Comparison of ENCODE assay signal across 10 cellular contexts in genomic region chr17:15398736-15399331, GRCh38. TPM values are rescaled to one million over a fixed set of nuclear protein-coding genes. Genes with fewer than 3 reads are reported as not detected.
DNase-seq lines count a peak whose midpoint lies in the region; ATAC-seq and TF ChIP-seq lines count a peak whose summit lies in the region.
"Had no signal": no experiment of that assay in that cellular context is flagged by ENCODE, and none has a peak within 500 bp of the region (broad histone marks: within the 10 kb centered on the region; RNA-seq: fewer than 3 reads in every experiment).

No MANE protein-coding gene starts in this region.

- TF ChIP-seq CTCF in heart right ventricle (IDR thresholded peaks at IDR 0.05): no peak
- TF ChIP-seq CTCF in gastrocnemius medialis (IDR thresholded peaks at IDR 0.05 in 4 of 5, conservative IDR thresholded peaks at IDR 0.05 in 1 of 5): no peak

- in situ Hi-C loops in gastrocnemius medialis (cut with MboI; ENCODE audit: low sequenced_read_pairs in 4 of 4): loop anchor here in 1 of 4 donors (25.0 kb wide), 1 partner anchor 113 kb away; no protein-coding TSS in a partner anchor

- H3K36me3 ChIP-seq in heart right ventricle: no peaks in the 10 kb centered on the region
- H3K36me3 ChIP-seq in gastrocnemius medialis: no peaks in the 10 kb centered on the region

- peak; percentile 43 to 83 (median 62) for ATAC-seq in heart right ventricle
- ATAC-seq in gastrocnemius medialis: peak; percentile 86 to 88
- no peak for ATAC-seq in HG02885 (IDR thresholded peaks at IDR 0.05; ENCODE audit: poor library complexity, unreplicated experiment)
- no peak for ATAC-seq in GM21515 (IDR thresholded peaks at IDR 0.05; ENCODE audit: unreplicated experiment)

- intact Hi-C loops in heart right ventricle (cut with DNase I): no loop called here
- intact Hi-C loops in gastrocnemius medialis (cut with DNase I; ENCODE audit: low total_unique reads): loop anchor here (5.0 kb wide), 2 partner anchors 47 to 137 kb away; no protein-coding TSS in a partner anchor

- peak overlapping the region in 5 of 10 donors; percentile 7 to 56 (median 19) for H3K27ac ChIP-seq in heart right ventricle
- peak overlapping the region; percentile 62 to 77 (median 68) for H3K27ac ChIP-seq in gastrocnemius medialis

- H3K27me3 ChIP-seq in heart right ventricle: no peaks in the 10 kb centered on the region
- H3K27me3 ChIP-seq in gastrocnemius medialis: no peaks in the 10 kb centered on the region

- DNase-seq in HCEC 1CT: peak; percentile 45
- peak; percentile 34 for DNase-seq in amniotic epithelial cell (ENCODE audit: low read depth)
- DNase-seq in heart right ventricle: no peak
- DNase-seq in gastrocnemius medialis: peak; percentile 42 to 80
- no peak for DNase-seq in NCI-H1105 treated with DMSO at 0.1 percent for 48 hours (lab: John Stamatoyannopoulos, UW)
- DNase-seq in NCI-H2171 (lab: John Stamatoyannopoulos, UW): no peak
- DNase-seq: activated CD8-positive, alpha-beta memory T cell treated with anti-CD3 and anti-CD28 coated beads, Interleukin-2, amount 50 U/mL, for 48 hours; NCI-H1694 had no signal

- peak in 1 of 2 donors; percentile 32 for TF ChIP-seq POLR2A in gastrocnemius medialis (IDR thresholded peaks at IDR 0.05)

- H3K9me3 ChIP-seq in heart right ventricle: no peaks in the 10 kb centered on the region
- no peaks in the 10 kb centered on the region for H3K9me3 ChIP-seq in gastrocnemius medialis

- H3K4me1 ChIP-seq in heart right ventricle (peaks cover 7 to 29% (median 22%) of the 10 kb centered on the region in 9 donors), gastrocnemius medialis (peaks cover 17 to 20% of the 10 kb centered on the region in 2 donors)

- WGBS in heart right ventricle, 2 donors: 14 to 20% methylated on average over 5 of the region's 5 CpGs

- H3K4me3 ChIP-seq in heart right ventricle (no peak overlapping the region), gastrocnemius medialis (peak overlapping the region in 1 of 4 donors; percentile 11)

RNA-seq across cellular contexts. Expression of gene TEKT3, which starts 57.4 kb away (rescaled TPM):
- 1 to 10 TPM in 1 of 10 donors, under 1 TPM in 6, not detected in 3; 0.26 to 1.1 (median 0.68) TPM for total RNA-seq in heart right ventricle
- polyA plus RNA-seq in heart right ventricle: under 1 TPM; 0.14 to 0.88 TPM
- not detected for total RNA-seq in gastrocnemius medialis

Comparison
In these comparisons a context has a peak if more than half of its experiments do, and no peak if none do; other contexts are left out.
1. DNase-seq: peak in HCEC 1CT (single experiment), amniotic epithelial cell (single experiment) and gastrocnemius medialis (2 of 2); none in heart right ventricle (0 of 2), NCI-H1105 treated with DMSO at 0.1 percent for 48 hours (single experiment) and NCI-H2171 (single experiment).
2. ATAC-seq: peak in heart right ventricle (8 of 8) and gastrocnemius medialis (2 of 2); none in HG02885 (single experiment) and GM21515 (single experiment).